ENCODE assay signal across 8 cellular contexts in the genomic region with DNA sequence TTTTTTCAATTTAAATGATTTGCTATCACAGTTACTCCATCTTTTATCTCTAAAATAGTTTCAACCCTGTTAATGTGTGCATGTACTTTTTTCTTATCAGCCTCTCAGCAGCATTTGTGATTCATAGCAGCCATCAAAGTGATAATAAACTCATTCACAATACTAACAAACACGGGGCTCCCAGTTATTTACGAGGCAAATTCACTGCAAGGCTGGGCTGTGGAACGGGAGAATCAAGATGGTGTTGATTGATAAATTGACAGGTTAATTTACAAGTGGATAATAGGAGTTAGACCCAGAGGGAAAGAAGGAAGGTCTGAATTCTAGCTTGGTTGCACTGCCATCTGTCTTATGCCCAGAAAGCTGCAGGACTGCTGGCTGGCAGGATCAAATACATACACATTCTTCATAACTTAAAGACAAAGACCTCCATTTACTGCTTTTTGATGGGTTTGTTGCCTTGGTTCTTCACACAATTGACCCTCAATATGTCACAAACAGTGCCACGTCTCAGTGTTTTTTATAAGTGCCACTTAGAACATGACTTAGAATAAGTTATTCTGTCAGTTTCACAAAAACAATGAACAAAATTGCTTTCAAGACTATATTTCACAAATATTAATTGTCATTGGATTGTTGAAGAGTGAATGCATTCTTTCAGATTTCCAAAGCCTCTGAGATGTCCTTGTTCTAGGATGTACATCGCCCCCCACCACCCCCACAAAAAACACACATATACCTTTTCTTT.
DNase-seq lines count a peak whose midpoint lies in the region; ATAC-seq and TF ChIP-seq lines count a peak whose summit lies in the region.

No MANE protein-coding gene starts in this region.

- TF ChIP-seq EP300 in suprapubic skin (IDR thresholded peaks at IDR 0.05) = no peak

- no peaks in the 10 kb centered on the region for H3K36me3 ChIP-seq in MG63
- no peaks in the 10 kb centered on the region for H3K36me3 ChIP-seq in kidney epithelial cell (ENCODE audit: control insufficient read depth, insufficient read depth, low read length)
- no peaks in the 10 kb centered on the region for H3K36me3 ChIP-seq in suprapubic skin

- 26% methylated on average over 5 of the region's 5 CpGs for WGBS in suprapubic skin

- H3K4me3 ChIP-seq in MG63 = no peak overlapping the region
- no peak overlapping the region for H3K4me3 ChIP-seq in kidney epithelial cell (ENCODE audit: low read depth, low read length)
- H3K4me3 ChIP-seq in suprapubic skin = no peak overlapping the region

- H3K9me3 ChIP-seq in MG63 = 0 out of 2 replicates have a peak, but pooled peaks cover 2% of the 10 kb centered on the region
- H3K9me3 ChIP-seq in suprapubic skin = no peaks in the 10 kb centered on the region

- TF ChIP-seq CTCF in VCaP (conservative IDR thresholded peaks at IDR 0.05) (peak; percentile 88), kidney epithelial cell (IDR thresholded peaks at IDR 0.05; ENCODE audit: insufficient read depth, low read length, poor library complexity, severe bottlenecking) (peak; percentile 86), suprapubic skin (IDR thresholded peaks at IDR 0.05) (peak in 1 of 2 donors; percentile 28)

- TF ChIP-seq POLR2A in suprapubic skin (IDR thresholded peaks at IDR 0.05) = no peak

- ATAC-seq in GM19023 (IDR thresholded peaks at IDR 0.05; ENCODE audit: unreplicated experiment) = no peak

- H3K27ac ChIP-seq in VCaP (no peak overlapping the region), suprapubic skin (no peak overlapping the region)

- H3K4me1 ChIP-seq in suprapubic skin = no peaks in the 10 kb centered on the region

- DNase-seq in ELR (ENCODE audit: low read depth) (peak; percentile 48), MG63 (peak; percentile 26), kidney epithelial cell (ENCODE audit: low read depth) (peak; percentile 10), suprapubic skin (ENCODE audit: low spot score in 2 of 2) (no peak), DMS153 treated with DMSO at 0.1 percent for 48 hours (lab: John Stamatoyannopoulos, UW; ENCODE audit: unreplicated experiment) (no peak)
- no peak for DNase-seq in stimulated activated CD4-positive, alpha-beta T cell treated with anti-CD3 and anti-CD28 coated beads, Interleukin-2, amount 100 ng/mL, for 48 hours

- H3K27me3 ChIP-seq in MG63 = no peaks in the 10 kb centered on the region
- H3K27me3 ChIP-seq in kidney epithelial cell (ENCODE audit: control insufficient read depth, insufficient read depth, low read length) = no peaks in the 10 kb centered on the region
- no peaks in the 10 kb centered on the region for H3K27me3 ChIP-seq in suprapubic skin

Comparison
In these comparisons a context has a peak if more than half of its experiments do, and no peak if none do; other contexts are left out.
1. DNase-seq: peak in ELR (single experiment), MG63 (single experiment) and kidney epithelial cell (single experiment); none in stimulated activated CD4-positive, alpha-beta T cell treated with anti-CD3 and anti-CD28 coated beads, Interleukin-2, amount 100 ng/mL, for 48 hours (0 of 2), suprapubic skin (0 of 2) and DMS153 treated with DMSO at 0.1 percent for 48 hours (single experiment).